ENCODE assay signal across 1 cellular context in the genomic region with DNA sequence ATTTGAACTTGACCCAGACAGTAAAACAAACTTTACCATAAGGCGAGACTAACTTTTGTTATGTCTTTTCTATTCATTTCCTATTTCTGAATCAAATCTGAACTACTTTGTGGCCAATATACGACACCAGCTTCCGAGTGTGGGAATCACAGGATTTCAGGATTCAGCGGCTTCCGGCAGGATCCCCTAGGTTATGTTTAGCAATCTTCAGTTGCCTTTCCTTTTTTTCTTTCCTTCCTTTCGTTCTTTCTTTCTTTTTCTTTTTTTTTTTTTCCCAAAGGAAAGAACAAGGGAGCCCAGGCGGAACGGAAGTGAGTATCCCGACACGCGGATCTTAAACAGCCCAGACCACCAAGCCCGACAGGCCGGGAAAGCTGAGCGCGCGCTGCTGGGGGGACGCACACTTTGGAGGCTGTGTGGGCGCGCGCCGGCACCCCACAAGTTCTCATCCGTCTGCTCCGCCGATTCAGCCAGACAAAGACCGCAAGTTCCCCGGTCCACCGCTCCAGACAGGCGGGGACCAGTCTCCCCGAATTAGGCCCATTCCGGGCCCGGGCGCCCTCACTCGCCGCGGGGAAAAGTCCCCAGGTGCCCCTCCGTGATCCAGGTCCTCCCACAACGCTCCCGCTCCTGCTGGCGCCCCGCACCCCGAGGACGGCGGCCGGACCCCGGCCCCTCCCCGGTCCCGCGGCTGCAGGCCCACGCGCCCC.
TF ChIP-seq lines count a peak whose summit lies in the region.

No MANE protein-coding gene starts in this region.

TF ChIP-seq in HepG2, 621 proteins besides CTCF, POLR2A, EP300 and RAD21 (continued from another document and continues in another):
- no peak for TF ChIP-seq E2F1 (CRISPR knock-in tag; IDR thresholded peaks at IDR 0.05)
- no peak for TF ChIP-seq ZNF556 (CRISPR knock-in tag; IDR thresholded peaks at IDR 0.05; ENCODE audit: borderline replicate concordance)
- TF ChIP-seq HNF1B (CRISPR knock-in tag; IDR thresholded peaks at IDR 0.05): no peak
- TF ChIP-seq ZSCAN30 (CRISPR knock-in tag; IDR thresholded peaks at IDR 0.05): no peak
- no peak for TF ChIP-seq POLR2G (IDR thresholded peaks at IDR 0.05; ENCODE audit: low read depth, low read length)
- TF ChIP-seq GATAD2A (CRISPR knock-in tag; IDR thresholded peaks at IDR 0.05): peak; percentile 44; the same call in 1 of the 2 replicates
- TF ChIP-seq MAFG (CRISPR knock-in tag; IDR thresholded peaks at IDR 0.05): no peak
- no peak for TF ChIP-seq CSRNP1 (CRISPR knock-in tag; IDR thresholded peaks at IDR 0.05)
- 0 out of 2 replicates have a peak, but pooled peaks have one; percentile 13 for TF ChIP-seq ZNF205 (CRISPR knock-in tag; IDR thresholded peaks at IDR 0.05)
- TF ChIP-seq ZFP90 (CRISPR knock-in tag; IDR thresholded peaks at IDR 0.05; ENCODE audit: borderline replicate concordance): no peak
- TF ChIP-seq HHEX (CRISPR knock-in tag; IDR thresholded peaks at IDR 0.05): no peak
- TF ChIP-seq TOE1 (CRISPR knock-in tag; IDR thresholded peaks at IDR 0.05): no peak
- TF ChIP-seq ZNF230 (CRISPR knock-in tag; IDR thresholded peaks at IDR 0.05): no peak
- TF ChIP-seq EED (CRISPR knock-in tag; IDR thresholded peaks at IDR 0.05): no peak
- no peak for TF ChIP-seq ZNF235 (CRISPR knock-in tag; IDR thresholded peaks at IDR 0.05; ENCODE audit: borderline replicate concordance)
- no peak for TF ChIP-seq ZNF468 (CRISPR knock-in tag; IDR thresholded peaks at IDR 0.05)
- TF ChIP-seq, protein P1, sequence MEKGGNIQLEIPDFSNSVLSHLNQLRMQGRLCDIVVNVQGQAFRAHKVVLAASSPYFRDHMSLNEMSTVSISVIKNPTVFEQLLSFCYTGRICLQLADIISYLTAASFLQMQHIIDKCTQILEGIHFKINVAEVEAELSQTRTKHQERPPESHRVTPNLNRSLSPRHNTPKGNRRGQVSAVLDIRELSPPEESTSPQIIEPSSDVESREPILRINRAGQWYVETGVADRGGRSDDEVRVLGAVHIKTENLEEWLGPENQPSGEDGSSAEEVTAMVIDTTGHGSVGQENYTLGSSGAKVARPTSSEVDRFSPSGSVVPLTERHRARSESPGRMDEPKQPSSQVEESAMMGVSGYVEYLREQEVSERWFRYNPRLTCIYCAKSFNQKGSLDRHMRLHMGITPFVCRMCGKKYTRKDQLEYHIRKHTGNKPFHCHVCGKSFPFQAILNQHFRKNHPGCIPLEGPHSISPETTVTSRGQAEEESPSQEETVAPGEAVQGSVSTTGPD (CRISPR knock-in tag; IDR thresholded peaks at IDR 0.05): no peak
- TF ChIP-seq, protein P2, sequence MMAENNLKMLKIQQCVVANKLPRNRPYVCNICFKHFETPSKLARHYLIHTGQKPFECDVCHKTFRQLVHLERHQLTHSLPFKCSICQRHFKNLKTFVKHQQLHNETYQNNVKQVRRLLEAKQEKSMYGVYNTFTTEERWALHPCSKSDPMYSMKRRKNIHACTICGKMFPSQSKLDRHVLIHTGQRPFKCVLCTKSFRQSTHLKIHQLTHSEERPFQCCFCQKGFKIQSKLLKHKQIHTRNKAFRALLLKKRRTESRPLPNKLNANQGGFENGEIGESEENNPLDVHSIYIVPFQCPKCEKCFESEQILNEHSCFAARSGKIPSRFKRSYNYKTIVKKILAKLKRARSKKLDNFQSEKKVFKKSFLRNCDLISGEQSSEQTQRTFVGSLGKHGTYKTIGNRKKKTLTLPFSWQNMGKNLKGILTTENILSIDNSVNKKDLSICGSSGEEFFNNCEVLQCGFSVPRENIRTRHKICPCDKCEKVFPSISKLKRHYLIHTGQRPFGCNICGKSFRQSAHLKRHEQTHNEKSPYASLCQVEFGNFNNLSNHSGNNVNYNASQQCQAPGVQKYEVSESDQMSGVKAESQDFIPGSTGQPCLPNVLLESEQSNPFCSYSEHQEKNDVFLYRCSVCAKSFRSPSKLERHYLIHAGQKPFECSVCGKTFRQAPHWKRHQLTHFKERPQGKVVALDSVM (CRISPR knock-in tag; IDR thresholded peaks at IDR 0.05): 0 out of 2 replicates have a peak, but pooled peaks have one; percentile 24
- TF ChIP-seq FOXA3 (CRISPR knock-in tag; IDR thresholded peaks at IDR 0.05): no peak
- TF ChIP-seq KAT2B (IDR thresholded peaks at IDR 0.05; ENCODE audit: borderline replicate concordance, low read depth, low read length): no peak
- TF ChIP-seq, protein P3, sequence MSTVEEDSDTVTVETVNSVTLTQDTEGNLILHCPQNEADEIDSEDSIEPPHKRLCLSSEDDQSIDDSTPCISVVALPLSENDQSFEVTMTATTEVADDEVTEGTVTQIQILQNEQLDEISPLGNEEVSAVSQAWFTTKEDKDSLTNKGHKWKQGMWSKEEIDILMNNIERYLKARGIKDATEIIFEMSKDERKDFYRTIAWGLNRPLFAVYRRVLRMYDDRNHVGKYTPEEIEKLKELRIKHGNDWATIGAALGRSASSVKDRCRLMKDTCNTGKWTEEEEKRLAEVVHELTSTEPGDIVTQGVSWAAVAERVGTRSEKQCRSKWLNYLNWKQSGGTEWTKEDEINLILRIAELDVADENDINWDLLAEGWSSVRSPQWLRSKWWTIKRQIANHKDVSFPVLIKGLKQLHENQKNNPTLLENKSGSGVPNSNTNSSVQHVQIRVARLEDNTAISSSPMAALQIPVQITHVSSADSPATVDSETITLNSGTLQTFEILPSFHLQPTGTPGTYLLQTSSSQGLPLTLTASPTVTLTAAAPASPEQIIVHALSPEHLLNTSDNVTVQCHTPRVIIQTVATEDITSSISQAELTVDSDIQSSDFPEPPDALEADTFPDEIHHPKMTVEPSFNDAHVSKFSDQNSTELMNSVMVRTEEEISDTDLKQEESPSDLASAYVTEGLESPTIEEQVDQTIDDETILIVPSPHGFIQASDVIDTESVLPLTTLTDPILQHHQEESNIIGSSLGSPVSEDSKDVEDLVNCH (CRISPR knock-in tag; IDR thresholded peaks at IDR 0.05): no peak
- TF ChIP-seq ZNF263 (CRISPR knock-in tag; IDR thresholded peaks at IDR 0.05): no peak
- TF ChIP-seq, protein P4, sequence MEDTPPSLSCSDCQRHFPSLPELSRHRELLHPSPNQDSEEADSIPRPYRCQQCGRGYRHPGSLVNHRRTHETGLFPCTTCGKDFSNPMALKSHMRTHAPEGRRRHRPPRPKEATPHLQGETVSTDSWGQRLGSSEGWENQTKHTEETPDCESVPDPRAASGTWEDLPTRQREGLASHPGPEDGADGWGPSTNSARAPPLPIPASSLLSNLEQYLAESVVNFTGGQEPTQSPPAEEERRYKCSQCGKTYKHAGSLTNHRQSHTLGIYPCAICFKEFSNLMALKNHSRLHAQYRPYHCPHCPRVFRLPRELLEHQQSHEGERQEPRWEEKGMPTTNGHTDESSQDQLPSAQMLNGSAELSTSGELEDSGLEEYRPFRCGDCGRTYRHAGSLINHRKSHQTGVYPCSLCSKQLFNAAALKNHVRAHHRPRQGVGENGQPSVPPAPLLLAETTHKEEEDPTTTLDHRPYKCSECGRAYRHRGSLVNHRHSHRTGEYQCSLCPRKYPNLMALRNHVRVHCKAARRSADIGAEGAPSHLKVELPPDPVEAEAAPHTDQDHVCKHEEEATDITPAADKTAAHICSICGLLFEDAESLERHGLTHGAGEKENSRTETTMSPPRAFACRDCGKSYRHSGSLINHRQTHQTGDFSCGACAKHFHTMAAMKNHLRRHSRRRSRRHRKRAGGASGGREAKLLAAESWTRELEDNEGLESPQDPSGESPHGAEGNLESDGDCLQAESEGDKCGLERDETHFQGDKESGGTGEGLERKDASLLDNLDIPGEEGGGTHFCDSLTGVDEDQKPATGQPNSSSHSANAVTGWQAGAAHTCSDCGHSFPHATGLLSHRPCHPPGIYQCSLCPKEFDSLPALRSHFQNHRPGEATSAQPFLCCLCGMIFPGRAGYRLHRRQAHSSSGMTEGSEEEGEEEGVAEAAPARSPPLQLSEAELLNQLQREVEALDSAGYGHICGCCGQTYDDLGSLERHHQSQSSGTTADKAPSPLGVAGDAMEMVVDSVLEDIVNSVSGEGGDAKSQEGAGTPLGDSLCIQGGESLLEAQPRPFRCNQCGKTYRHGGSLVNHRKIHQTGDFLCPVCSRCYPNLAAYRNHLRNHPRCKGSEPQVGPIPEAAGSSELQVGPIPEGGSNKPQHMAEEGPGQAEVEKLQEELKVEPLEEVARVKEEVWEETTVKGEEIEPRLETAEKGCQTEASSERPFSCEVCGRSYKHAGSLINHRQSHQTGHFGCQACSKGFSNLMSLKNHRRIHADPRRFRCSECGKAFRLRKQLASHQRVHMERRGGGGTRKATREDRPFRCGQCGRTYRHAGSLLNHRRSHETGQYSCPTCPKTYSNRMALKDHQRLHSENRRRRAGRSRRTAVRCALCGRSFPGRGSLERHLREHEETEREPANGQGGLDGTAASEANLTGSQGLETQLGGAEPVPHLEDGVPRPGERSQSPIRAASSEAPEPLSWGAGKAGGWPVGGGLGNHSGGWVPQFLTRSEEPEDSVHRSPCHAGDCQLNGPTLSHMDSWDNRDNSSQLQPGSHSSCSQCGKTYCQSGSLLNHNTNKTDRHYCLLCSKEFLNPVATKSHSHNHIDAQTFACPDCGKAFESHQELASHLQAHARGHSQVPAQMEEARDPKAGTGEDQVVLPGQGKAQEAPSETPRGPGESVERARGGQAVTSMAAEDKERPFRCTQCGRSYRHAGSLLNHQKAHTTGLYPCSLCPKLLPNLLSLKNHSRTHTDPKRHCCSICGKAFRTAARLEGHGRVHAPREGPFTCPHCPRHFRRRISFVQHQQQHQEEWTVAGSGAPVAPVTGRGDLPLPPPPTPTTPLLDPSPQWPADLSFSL (CRISPR knock-in tag; IDR thresholded peaks at IDR 0.05): 0 out of 2 replicates have a peak, but pooled peaks have one; percentile 32
- TF ChIP-seq ARNTL (CRISPR knock-in tag; IDR thresholded peaks at IDR 0.05): 0 out of 2 replicates have a peak, but pooled peaks have one; percentile 14
- TF ChIP-seq HDAC1 (CRISPR knock-in tag; IDR thresholded peaks at IDR 0.05): no peak; the same call in 1 of the 2 replicates
- TF ChIP-seq, protein P5, sequence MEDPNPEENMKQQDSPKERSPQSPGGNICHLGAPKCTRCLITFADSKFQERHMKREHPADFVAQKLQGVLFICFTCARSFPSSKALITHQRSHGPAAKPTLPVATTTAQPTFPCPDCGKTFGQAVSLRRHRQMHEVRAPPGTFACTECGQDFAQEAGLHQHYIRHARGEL (CRISPR knock-in tag; IDR thresholded peaks at IDR 0.05): no peak
- TF ChIP-seq SRSF4 (IDR thresholded peaks at IDR 0.05; ENCODE audit: low read depth, low read length, poor library complexity, severe bottlenecking): no peak
- 0 out of 2 replicates have a peak, but pooled peaks have one; percentile 59 for TF ChIP-seq ZNF891 (CRISPR knock-in tag; IDR thresholded peaks at IDR 0.05)
- no peak for TF ChIP-seq BCL6 (CRISPR knock-in tag; IDR thresholded peaks at IDR 0.05)
- no peak for TF ChIP-seq RFX3 (CRISPR knock-in tag; IDR thresholded peaks at IDR 0.05)
- TF ChIP-seq CREB1 (IDR thresholded peaks at IDR 0.05): no peak
- TF ChIP-seq CREB1 (CRISPR knock-in tag; IDR thresholded peaks at IDR 0.05): no peak
- no peak for TF ChIP-seq SMAD9 (CRISPR knock-in tag; IDR thresholded peaks at IDR 0.05)
- TF ChIP-seq MEIS2 (CRISPR knock-in tag; IDR thresholded peaks at IDR 0.05): peak; percentile 60; the same call in 1 of the 2 replicates
- TF ChIP-seq, protein P6, sequence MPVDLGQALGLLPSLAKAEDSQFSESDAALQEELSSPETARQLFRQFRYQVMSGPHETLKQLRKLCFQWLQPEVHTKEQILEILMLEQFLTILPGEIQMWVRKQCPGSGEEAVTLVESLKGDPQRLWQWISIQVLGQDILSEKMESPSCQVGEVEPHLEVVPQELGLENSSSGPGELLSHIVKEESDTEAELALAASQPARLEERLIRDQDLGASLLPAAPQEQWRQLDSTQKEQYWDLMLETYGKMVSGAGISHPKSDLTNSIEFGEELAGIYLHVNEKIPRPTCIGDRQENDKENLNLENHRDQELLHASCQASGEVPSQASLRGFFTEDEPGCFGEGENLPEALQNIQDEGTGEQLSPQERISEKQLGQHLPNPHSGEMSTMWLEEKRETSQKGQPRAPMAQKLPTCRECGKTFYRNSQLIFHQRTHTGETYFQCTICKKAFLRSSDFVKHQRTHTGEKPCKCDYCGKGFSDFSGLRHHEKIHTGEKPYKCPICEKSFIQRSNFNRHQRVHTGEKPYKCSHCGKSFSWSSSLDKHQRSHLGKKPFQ (CRISPR knock-in tag; IDR thresholded peaks at IDR 0.05; ENCODE audit: insufficient replicate concordance): no peak
- no peak for TF ChIP-seq ZNF33B (CRISPR knock-in tag; IDR thresholded peaks at IDR 0.05)
- no peak for TF ChIP-seq THAP11 (CRISPR knock-in tag; IDR thresholded peaks at IDR 0.05)
- TF ChIP-seq HOXA5 (CRISPR knock-in tag; IDR thresholded peaks at IDR 0.05): peak; percentile 49; the same call in 1 of the 2 replicates
- TF ChIP-seq, protein P7, sequence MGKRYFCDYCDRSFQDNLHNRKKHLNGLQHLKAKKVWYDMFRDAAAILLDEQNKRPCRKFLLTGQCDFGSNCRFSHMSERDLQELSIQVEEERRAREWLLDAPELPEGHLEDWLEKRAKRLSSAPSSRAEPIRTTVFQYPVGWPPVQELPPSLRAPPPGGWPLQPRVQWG (CRISPR knock-in tag; IDR thresholded peaks at IDR 0.05; ENCODE audit: borderline replicate concordance, low read depth): no peak
